ENCODE assay signal across 27 cellular contexts in the genomic region with DNA sequence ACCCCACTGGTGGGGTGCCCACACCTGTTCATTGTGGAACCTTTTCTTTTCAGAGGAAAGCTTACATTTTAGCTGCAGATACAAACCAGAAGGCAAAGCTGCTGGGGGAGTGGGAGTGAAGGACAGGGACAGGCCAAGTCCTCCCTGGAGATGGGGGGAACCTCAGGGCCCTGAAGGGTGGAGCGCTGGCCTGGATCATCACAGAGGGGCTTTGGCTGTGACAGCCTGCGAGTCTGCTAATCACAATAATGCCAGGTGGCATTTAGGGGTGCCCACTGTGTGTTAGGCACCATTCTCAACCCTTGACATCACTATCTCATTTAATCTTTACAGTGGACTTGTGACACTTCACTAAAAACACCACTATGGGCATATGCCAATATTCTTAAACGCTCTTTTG.
"Had no signal": no experiment of that assay in that cellular context is flagged by ENCODE, and none has a peak within 500 bp of the region (broad histone marks: within the 10 kb centered on the region; RNA-seq: fewer than 3 reads in every experiment).

No MANE protein-coding gene starts in this region.

- H3K27me3 ChIP-seq: colonic mucosa, esophagus squamous epithelium, gastrocnemius medialis, heart right ventricle, left lung had no signal

- H3K27ac ChIP-seq: colonic mucosa, epithelial cell of prostate, esophagus squamous epithelium, gastrocnemius medialis, heart right ventricle, left lung, lower lobe of right lung had no signal

- H3K4me3 Mint-ChIP-seq: dendritic cell treated with granulocyte-macrophage colony-stimulating factor and Interleukin-4, amounts not matched to agents 40 ng/mL and 50 ng/mL, for 4 days; effector memory CD8-positive, alpha-beta T cell; endodermal cell; immature natural killer cell had no signal

- DNase-seq: cerebellar nuclear complex; colonic mucosa; cortex of kidney; effector CD8-positive, alpha-beta T cell; effector memory CD8-positive, alpha-beta T cell; endodermal cell; erythroblast; esophagus squamous epithelium; foreskin fibroblast; foreskin melanocyte; gastrocnemius medialis; glutamatergic neuron; head of caudate nucleus; heart right ventricle; hippocampal formation; immature natural killer cell; islet precursor cell; kidney; kidney glomerular epithelial cell; left lung; left ventricle myocardium superior; lower lobe of right lung; mesendoderm; mucosa of descending colon had no signal

- H3K9me3 ChIP-seq: colonic mucosa, esophagus squamous epithelium, gastrocnemius medialis, heart right ventricle, left lung, lower lobe of right lung, mucosa of descending colon had no signal

- H3K36me3 ChIP-seq: colonic mucosa, gastrocnemius medialis, heart right ventricle, left lung, lower lobe of right lung had no signal

- H3K9me3 Mint-ChIP-seq: dendritic cell treated with granulocyte-macrophage colony-stimulating factor and Interleukin-4, amounts not matched to agents 40 ng/mL and 50 ng/mL, for 4 days; effector memory CD8-positive, alpha-beta T cell; endodermal cell; immature natural killer cell had no signal

- ATAC-seq: effector memory CD8-positive, alpha-beta T cell; esophagus mucosa; gastrocnemius medialis; heart right ventricle; left lung; left ventricle myocardium superior; lower lobe of right lung; mucosa of descending colon had no signal

- H3K4me3 ChIP-seq: colonic mucosa, esophagus squamous epithelium, gastrocnemius medialis, heart right ventricle, left lung, lower lobe of right lung, mucosa of descending colon had no signal

- H3K4me1 ChIP-seq: colonic mucosa, left lung, lower lobe of right lung had no signal

- H3K4me1 Mint-ChIP-seq: immature natural killer cell had no signal

- H3K27ac Mint-ChIP-seq: dendritic cell treated with granulocyte-macrophage colony-stimulating factor and Interleukin-4, amounts not matched to agents 40 ng/mL and 50 ng/mL, for 4 days; effector memory CD8-positive, alpha-beta T cell; endodermal cell; immature natural killer cell had no signal
